Comparison of ENCODE assay signal across 8 cellular contexts in the genomic region with DNA sequence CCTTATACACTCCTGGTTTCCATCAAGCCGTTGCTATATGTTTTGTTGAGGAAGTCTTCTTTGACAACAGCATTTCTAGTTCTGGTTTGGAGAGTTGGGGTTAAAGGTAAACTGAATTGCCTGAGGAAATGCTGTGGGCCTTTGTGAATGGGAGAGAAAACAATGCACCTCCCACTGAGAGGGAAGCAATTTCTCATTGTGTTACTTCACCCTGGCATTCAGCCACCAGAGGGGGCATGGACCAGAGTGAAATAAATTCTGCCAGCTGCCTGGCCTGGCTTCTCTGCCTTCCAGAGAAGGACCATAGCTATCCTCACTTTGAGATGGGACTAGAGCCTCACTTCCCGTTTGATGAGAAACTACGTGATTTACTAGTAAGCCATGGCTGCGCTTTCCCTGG.
A peak's percentile ranks its signal among the peaks of the same experiment; 100 is the strongest.
DNase-seq lines count a peak whose midpoint lies in the region; ATAC-seq and TF ChIP-seq lines count a peak whose summit lies in the region.

No MANE protein-coding gene starts in this region.

- H3K27ac ChIP-seq in Panc1 (ENCODE audit: low read length) (no peak overlapping the region), dorsolateral prefrontal cortex (peak overlapping the region in 30 of 59 donors; percentile 2 to 77 (median 31))

- H3K27me3 Mint-ChIP-seq in neural crest cell (ENCODE audit: low read depth), result no peaks in the 10 kb centered on the region
- peaks cover 5% of the 10 kb centered on the region for H3K27me3 Mint-ChIP-seq in activated T-helper 17 cell treated with anti-CD3 and anti-CD28 coated beads, Interleukin-2, amount 50 U/mL, for 72 hours

- POLR2A ChIA-PET in Panc1 (lab: Charles Lee), result no interaction called here

- H3K4me3 ChIP-seq in Panc1 (ENCODE audit: low read depth in 2 of 2, low read length in 2 of 2) (no peak overlapping the region), dorsolateral prefrontal cortex (no peak overlapping the region)

- peaks cover 44% of the 10 kb centered on the region for H3K4me1 Mint-ChIP-seq in neural crest cell
- H3K4me1 Mint-ChIP-seq in activated T-helper 17 cell treated with anti-CD3 and anti-CD28 coated beads, Interleukin-2, amount 50 U/mL, for 72 hours, result no peaks in the 10 kb centered on the region

- TF ChIP-seq CTCF in Panc1 (IDR thresholded peaks at IDR 0.05) (peak; percentile 16; the same call in 1 of the 2 replicates), dorsolateral prefrontal cortex (IDR thresholded peaks at IDR 0.05 in 54 of 56, conservative IDR thresholded peaks at IDR 0.05 in 2 of 56; ENCODE audit: low read depth in 1 of 56, partially characterized antibody in 56 of 56) (peak in 51 of 56 donors; percentile 16 to 65 (median 46)), neural crest cell (conservative IDR thresholded peaks at IDR 0.05) (peak; percentile 69)

- CTCF ChIA-PET in Panc1 (lab: Charles Lee), result no interaction called here

- no peaks in the 10 kb centered on the region for H3K36me3 ChIP-seq in Panc1 (ENCODE audit: control insufficient read depth, insufficient read depth, low read length)

- intact Hi-C loops in Panc1 (cut with micrococcal nuclease; ENCODE audit: unreplicated experiment), result no loop called here
- intact Hi-C loops in dorsolateral prefrontal cortex (cut with DNase I), result no loop called here

- no peaks in the 10 kb centered on the region for H3K9me3 ChIP-seq in Panc1 (ENCODE audit: control insufficient read depth, insufficient read depth, low read depth, low read length)

- peak overlapping the region; percentile 17 for H3K4me3 Mint-ChIP-seq in neural crest cell
- H3K4me3 Mint-ChIP-seq in activated T-helper 17 cell treated with anti-CD3 and anti-CD28 coated beads, Interleukin-2, amount 50 U/mL, for 72 hours, result no peak overlapping the region

- no TSS peak for BruUV-seq in Panc1 (replicated peaks; lab: Mats Ljungman, UMichigan)

- peak; percentile 67 for DNase-seq in ELR (ENCODE audit: low read depth)
- peak; percentile 2 for DNase-seq in HuH-7.5 (ENCODE audit: low spot score)
- DNase-seq in Panc1 (ENCODE audit: low read depth, low spot score), result peak; percentile 2
- peak in 9 of 10 donors; percentile 47 to 78 (median 61) for DNase-seq in dorsolateral prefrontal cortex
- DNase-seq in neural crest cell (ENCODE audit: low read depth, low spot score), result peak; percentile 63
- no peak for DNase-seq in central memory CD4-positive, alpha-beta T cell

- in situ Hi-C loops in Panc1 (cut with HindIII; ENCODE audit: low pct_unique_long_range_greater_than_20kb, low sequenced_read_pairs), result no loop called here

- no peak overlapping the region for H3K27ac Mint-ChIP-seq in neural crest cell (ENCODE audit: unreplicated experiment)
- H3K27ac Mint-ChIP-seq in activated T-helper 17 cell treated with anti-CD3 and anti-CD28 coated beads, Interleukin-2, amount 50 U/mL, for 72 hours, result no peak overlapping the region

- no peaks in the 10 kb centered on the region for H3K9me3 Mint-ChIP-seq in neural crest cell
- H3K9me3 Mint-ChIP-seq in activated T-helper 17 cell treated with anti-CD3 and anti-CD28 coated beads, Interleukin-2, amount 50 U/mL, for 72 hours, result no peaks in the 10 kb centered on the region

- H3K27me3 ChIP-seq in Panc1 (ENCODE audit: control insufficient read depth, insufficient read depth, low read length) (no peaks in the 10 kb centered on the region), dorsolateral prefrontal cortex (no peaks in the 10 kb centered on the region)

- H3K4me1 ChIP-seq in Panc1 (ENCODE audit: control insufficient read depth, insufficient read depth, low read length), result no peaks in the 10 kb centered on the region

- ATAC-seq in Panc1 (no peak), HG03159 (IDR thresholded peaks at IDR 0.05; ENCODE audit: unreplicated experiment) (no peak)
- no peak for ATAC-seq in activated T-helper 17 cell treated with anti-CD3 and anti-CD28 coated beads, Interleukin-2, amount 50 U/mL, for 72 hours (replicated peaks)

- H3K36me3 Mint-ChIP-seq in neural crest cell (ENCODE audit: low read depth), result no peaks in the 10 kb centered on the region
- no peaks in the 10 kb centered on the region for H3K36me3 Mint-ChIP-seq in activated T-helper 17 cell treated with anti-CD3 and anti-CD28 coated beads, Interleukin-2, amount 50 U/mL, for 72 hours (ENCODE audit: low read depth)

Comparison
In these comparisons a context has a peak if more than half of its experiments do, and no peak if none do; other contexts are left out.
1. CTCF ChIP-seq: peak in every context shown above with its lines; median percentile 69 in neural crest cell; 46 in dorsolateral prefrontal cortex; 16 in Panc1.